In genomic region chr12:107891967-107892366, GRCh38 we compare ENCODE assay signal across 14 cellular contexts.
DNase-seq lines count a peak whose midpoint lies in the region; ATAC-seq and TF ChIP-seq lines count a peak whose summit lies in the region.
"Had no signal": no experiment of that assay in that cellular context is flagged by ENCODE, and none has a peak within 500 bp of the region (broad histone marks: within the 10 kb centered on the region; RNA-seq: fewer than 3 reads in every experiment).

No MANE protein-coding gene starts in this region.

- peaks cover 11 to 29% of the 10 kb centered on the region in 2 donors for H3K27me3 Mint-ChIP-seq in stimulated activated naive B cell treated with anti-CD40 and anti-IgM and Interleukin-4, amounts not matched to agents 10 μg/mL and 1 μg/mL and 100 μg/mL, for 72 hours

- no peaks in the 10 kb centered on the region; a peak in 1 of 4 replicates for H3K4me1 ChIP-seq in SK-N-SH (ENCODE audit: control insufficient read depth in 1 of 2, insufficient read depth in 2 of 2, low read depth in 1 of 2, low read length in 1 of 2)

- no peak overlapping the region for H3K4me3 ChIP-seq in SK-N-SH (ENCODE audit: low read depth in 2 of 2, low read length in 1 of 2)
- H3K4me3 ChIP-seq in epithelial cell of esophagus (ENCODE audit: low read length), result no peak overlapping the region

- no peak overlapping the region for H3K27ac Mint-ChIP-seq in stimulated activated naive B cell treated with anti-CD40 and anti-IgM and Interleukin-4, amounts not matched to agents 10 μg/mL and 1 μg/mL and 100 μg/mL, for 72 hours
- H3K27ac Mint-ChIP-seq: activated naive CD8-positive, alpha-beta T cell treated with anti-CD3 and anti-CD28 coated beads, Interleukin-2, amount 50 U/mL, for 24 hours; B cell had no signal

- TF ChIP-seq CTCF in SK-N-SH (IDR thresholded peaks at IDR 0.05) (peak; percentile 46), epithelial cell of esophagus (IDR thresholded peaks at IDR 0.05; ENCODE audit: insufficient read depth, low read depth, low read length, missing control alignments) (no peak)

- POLR2A ChIA-PET in SK-N-SH (lab: Yijun Ruan, JAX), result no interaction called here

- H3K4me1 Mint-ChIP-seq in stimulated activated naive B cell treated with anti-CD40 and anti-IgM and Interleukin-4, amounts not matched to agents 10 μg/mL and 1 μg/mL and 100 μg/mL, for 72 hours, result no peaks in the 10 kb centered on the region
- H3K4me1 Mint-ChIP-seq: activated naive CD8-positive, alpha-beta T cell treated with anti-CD3 and anti-CD28 coated beads, Interleukin-2, amount 50 U/mL, for 24 hours; B cell had no signal

- H4K20me1 ChIP-seq in SK-N-SH (ENCODE audit: insufficient read depth), result no peaks in the 10 kb centered on the region

- TF ChIP-seq EP300 in SK-N-SH (IDR thresholded peaks at IDR 0.05; ENCODE audit: borderline replicate concordance in 1 of 2, low read depth in 1 of 2, low read length in 1 of 2), result no peak

- no peaks in the 10 kb centered on the region for H3K9me3 ChIP-seq in SK-N-SH

- H3K79me2 ChIP-seq in SK-N-SH (ENCODE audit: insufficient read depth), result no peaks in the 10 kb centered on the region

- 59% methylated on average over 3 of the region's 3 CpGs for WGBS in SK-N-SH (ENCODE audit: low lambda C conversion rate)

- no peaks in the 10 kb centered on the region for H3F3A ChIP-seq in SK-N-SH (replicated peaks; ENCODE audit: insufficient read depth)

- CTCF ChIA-PET in SK-N-SH (lab: Yijun Ruan, JAX), result interaction anchor here (2.6 kb wide), 1 partner anchor 21 kb away, joined by 9 read pairs; no protein-coding TSS in a partner anchor

- H3K4me2 ChIP-seq in SK-N-SH, result no peak overlapping the region

- H3K9me3 Mint-ChIP-seq in stimulated activated naive B cell treated with anti-CD40 and anti-IgM and Interleukin-4, amounts not matched to agents 10 μg/mL and 1 μg/mL and 100 μg/mL, for 72 hours, result no peaks in the 10 kb centered on the region
- H3K9me3 Mint-ChIP-seq: activated naive CD8-positive, alpha-beta T cell treated with anti-CD3 and anti-CD28 coated beads, Interleukin-2, amount 50 U/mL, for 24 hours had no signal

- no peak overlapping the region for H2AFZ ChIP-seq in SK-N-SH (ENCODE audit: low read depth)

- no peaks in the 10 kb centered on the region for H3K36me3 Mint-ChIP-seq in stimulated activated naive B cell treated with anti-CD40 and anti-IgM and Interleukin-4, amounts not matched to agents 10 μg/mL and 1 μg/mL and 100 μg/mL, for 72 hours

- H3K9me2 ChIP-seq in SK-N-SH, result no peaks in the 10 kb centered on the region

- H3K36me3 ChIP-seq in SK-N-SH (replicated peaks in 1 of 2; ENCODE audit: control insufficient read depth in 1 of 2, insufficient read depth in 2 of 2, low read length in 1 of 2), result no peaks in the 10 kb centered on the region

- H3K4me3 Mint-ChIP-seq in stimulated activated naive B cell treated with anti-CD40 and anti-IgM and Interleukin-4, amounts not matched to agents 10 μg/mL and 1 μg/mL and 100 μg/mL, for 72 hours, result no peak overlapping the region
- H3K4me3 Mint-ChIP-seq: activated naive CD8-positive, alpha-beta T cell treated with anti-CD3 and anti-CD28 coated beads, Interleukin-2, amount 50 U/mL, for 24 hours; B cell had no signal

- no peak overlapping the region for H3K9ac ChIP-seq in SK-N-SH

- DNase-seq in SK-N-SH (no peak), NOMO-1 treated with DMSO at 0.1 percent for 48 hours (lab: John Stamatoyannopoulos, UW; ENCODE audit: unreplicated experiment) (peak; percentile 80), epithelial cell of esophagus (ENCODE audit: low read depth) (peak; percentile 7)
- DNase-seq in stimulated activated naive B cell treated with anti-CD40 and anti-IgM and Interleukin-4, amounts not matched to agents 10 μg/mL and 1 μg/mL and 100 μg/mL, for 72 hours, result no peak
- DNase-seq in activated naive CD4-positive, alpha-beta T cell treated with anti-CD3 and anti-CD28 coated beads, Interleukin-2, amount 50 U/mL, for 16 hours, result no peak
- DNase-seq: activated naive CD8-positive, alpha-beta T cell treated with anti-CD3 and anti-CD28 coated beads, Interleukin-2, amount 50 U/mL, for 24 hours; glutamatergic neuron; NCI-H2081; retina; stimulated activated CD8-positive, alpha-beta memory T cell treated with anti-CD3 and anti-CD28 coated beads, Interleukin-4, amount 100 ng/mL, for 48 hours had no signal

- ATAC-seq in SK-N-SH treated with all-trans-retinoic acid at 6 μM for 48 hours (no peak), GM21619 (IDR thresholded peaks at IDR 0.05; ENCODE audit: unreplicated experiment) (no peak), HG02973 (IDR thresholded peaks at IDR 0.05; ENCODE audit: unreplicated experiment) (no peak)
- ATAC-seq in stimulated activated naive B cell treated with anti-CD40 and anti-IgM and Interleukin-4, amounts not matched to agents 10 μg/mL and 1 μg/mL and 100 μg/mL, for 72 hours (replicated peaks), result peak; percentile 39
- ATAC-seq: activated naive CD8-positive, alpha-beta T cell treated with anti-CD3 and anti-CD28 coated beads, Interleukin-2, amount 50 U/mL, for 24 hours had no signal

- 0 out of 2 replicates have a peak, but pooled peaks cover 5% of the 10 kb centered on the region for H3K27me3 ChIP-seq in SK-N-SH (ENCODE audit: insufficient read depth)

- TF ChIP-seq RAD21 in SK-N-SH (IDR thresholded peaks at IDR 0.05; ENCODE audit: low read length), result peak; percentile 42

- no peak overlapping the region for H3K27ac ChIP-seq in SK-N-SH (ENCODE audit: low read depth in 2 of 2, low read length in 1 of 2)

TF ChIP-seq in SK-N-SH, 30 proteins besides CTCF, POLR2A, EP300 and RAD21:
- TF ChIP-seq SMC3 (IDR thresholded peaks at IDR 0.05; ENCODE audit: low read depth, low read length) (peak; percentile 17; the same call in 1 of the 2 replicates), ZBTB33 (IDR thresholded peaks at IDR 0.05; ENCODE audit: borderline replicate concordance, low read depth) (no peak)

TF ChIP-seq in SK-N-SH treated with all-trans-retinoic acid at 6 μM for 48 hours, 23 proteins besides CTCF, POLR2A, EP300 and RAD21:
- TF ChIP-seq ESRRG (CRISPR knock-in tag; IDR thresholded peaks at IDR 0.05) (no peak), TSHZ2 (CRISPR knock-in tag; IDR thresholded peaks at IDR 0.05) (no peak), ZC3H10 (CRISPR knock-in tag; IDR thresholded peaks at IDR 0.05) (no peak), CREB5 (CRISPR knock-in tag; IDR thresholded peaks at IDR 0.05; ENCODE audit: low read depth) (no peak), ISL1 (CRISPR knock-in tag; IDR thresholded peaks at IDR 0.05) (no peak), ZNF70 (CRISPR knock-in tag; IDR thresholded peaks at IDR 0.05) (no peak), BACH2 (CRISPR knock-in tag; IDR thresholded peaks at IDR 0.05; ENCODE audit: borderline replicate concordance) (no peak), TOX (CRISPR knock-in tag; IDR thresholded peaks at IDR 0.05; ENCODE audit: borderline replicate concordance) (no peak), RARB (CRISPR knock-in tag; IDR thresholded peaks at IDR 0.05) (no peak), PPARA (CRISPR knock-in tag; IDR thresholded peaks at IDR 0.05; ENCODE audit: borderline replicate concordance) (no peak), CSDC2 (CRISPR knock-in tag; IDR thresholded peaks at IDR 0.05) (no peak)

Comparison
In these comparisons a context has a peak if more than half of its experiments do, and no peak if none do; other contexts are left out.
1. DNase-seq: peak in NOMO-1 treated with DMSO at 0.1 percent for 48 hours (single experiment) and epithelial cell of esophagus (single experiment); none in SK-N-SH (single experiment), stimulated activated naive B cell treated with anti-CD40 and anti-IgM and Interleukin-4, amounts not matched to agents 10 μg/mL and 1 μg/mL and 100 μg/mL, for 72 hours (single experiment) and activated naive CD4-positive, alpha-beta T cell treated with anti-CD3 and anti-CD28 coated beads, Interleukin-2, amount 50 U/mL, for 16 hours (single experiment).
2. ATAC-seq: peak in stimulated activated naive B cell treated with anti-CD40 and anti-IgM and Interleukin-4, amounts not matched to agents 10 μg/mL and 1 μg/mL and 100 μg/mL, for 72 hours (2 of 2); none in SK-N-SH treated with all-trans-retinoic acid at 6 μM for 48 hours (single experiment), GM21619 (single experiment) and HG02973 (single experiment).